ENCODE assay signal across 12 cellular contexts in genomic region chr7:1058821-1059199, GRCh38. TPM values are rescaled to one million over a fixed set of nuclear protein-coding genes. Genes with fewer than 3 reads are reported as not detected.
DNase-seq lines count a peak whose midpoint lies in the region; ATAC-seq and TF ChIP-seq lines count a peak whose summit lies in the region.
"Had no signal": no experiment of that assay in that cellular context is flagged by ENCODE, and none has a peak within 500 bp of the region (broad histone marks: within the 10 kb centered on the region; RNA-seq: fewer than 3 reads in every experiment).

No MANE protein-coding gene starts in this region.

- H3K9me3 ChIP-seq in GM23248 (ENCODE audit: low read depth) (no peaks in the 10 kb centered on the region), trophoblast cell (ENCODE audit: insufficient read depth, low read depth, low read length) (peaks cover 3% of the 10 kb centered on the region)

- H3K27ac ChIP-seq in 22Rv1 = peak overlapping the region; percentile 49
- H3K27ac ChIP-seq in GM23248 = no peak overlapping the region
- no peak overlapping the region for H3K27ac ChIP-seq in trophoblast cell (ENCODE audit: low read depth, low read length)
- H3K27ac ChIP-seq: parathyroid adenoma had no signal

- H3K4me2 ChIP-seq in GM23248 (ENCODE audit: unreplicated experiment) (no peak overlapping the region), trophoblast cell (ENCODE audit: low read length) (no peak overlapping the region)

- 43 to 49% methylated on average over 10 of the region's 10 CpGs for WGBS in GM23248 (ENCODE audit: low coverage in 1 of 2, low lambda C conversion rate in 2 of 2, missing lambda C conversion rate in 2 of 2), 2 experiments
- WGBS in trophoblast cell (ENCODE audit: extremely low coverage, insufficient coverage, insufficient read length) = no CpG with 5 or more reads among the region's 10 CpGs

- TF ChIP-seq CTCF in 22Rv1 (IDR thresholded peaks at IDR 0.05) = no peak

- in situ Hi-C loops in GM23248 (cut with MboI) = no loop called here

- no peak for ATAC-seq in HG02610 (IDR thresholded peaks at IDR 0.05; ENCODE audit: unreplicated experiment)

- no peak overlapping the region for H4K12ac ChIP-seq in trophoblast cell (ENCODE audit: low read depth, low read length)

- H4K20me1 ChIP-seq in GM23248 (ENCODE audit: insufficient read depth) = no peaks in the 10 kb centered on the region

- no peak overlapping the region for H2BK12ac ChIP-seq in trophoblast cell (ENCODE audit: low read length)

- H3K36me3 ChIP-seq in GM23248 (ENCODE audit: low read depth) = no peaks in the 10 kb centered on the region
- peaks cover 4 to 9% of the 10 kb centered on the region in 2 experiments for H3K36me3 ChIP-seq in trophoblast cell (ENCODE audit: control insufficient read depth in 1 of 2, insufficient read depth in 2 of 2, low read length in 2 of 2)

- H2AFZ ChIP-seq in GM23248 (no peak overlapping the region), trophoblast cell (ENCODE audit: insufficient read depth, low read length, poor library complexity) (no peak overlapping the region)
- H2AFZ ChIP-seq: parathyroid adenoma had no signal

- no peak overlapping the region for H2BK120ac ChIP-seq in trophoblast cell (ENCODE audit: insufficient read depth, low read length, poor library complexity)

- no peak overlapping the region for H3K18ac ChIP-seq in trophoblast cell (ENCODE audit: low read length)

- H3K4me1 ChIP-seq in GM23248 (ENCODE audit: insufficient read depth) (no peaks in the 10 kb centered on the region), trophoblast cell (ENCODE audit: control insufficient read depth in 1 of 2, insufficient read depth in 2 of 2, low read length in 2 of 2) (peaks cover 8 to 14% of the 10 kb centered on the region in 2 experiments)
- H3K4me1 ChIP-seq: parathyroid adenoma had no signal

- H3K14ac ChIP-seq in trophoblast cell (ENCODE audit: low read length) = no peak overlapping the region

- H3K79me2 ChIP-seq in GM23248 (ENCODE audit: insufficient read depth) (no peaks in the 10 kb centered on the region), trophoblast cell (ENCODE audit: control insufficient read depth, insufficient read depth, low read length, poor library complexity) (no peaks in the 10 kb centered on the region)

- no peak overlapping the region for H4K8ac ChIP-seq in trophoblast cell (ENCODE audit: low read depth, low read length)

- no peak overlapping the region for H4K91ac ChIP-seq in trophoblast cell (ENCODE audit: low read depth, low read length)

- no peak overlapping the region for H3K9ac ChIP-seq in GM23248
- no peak overlapping the region for H3K9ac ChIP-seq in trophoblast cell (ENCODE audit: low read length)
- H3K9ac ChIP-seq: parathyroid adenoma had no signal

- DNase-seq in GM23248 (peak; percentile 29), astrocyte of the hippocampus (ENCODE audit: low read depth, low spot score) (peak; percentile 32), left kidney (ENCODE audit: low read depth, low spot score) (peak; percentile 38), trophoblast cell (no peak), NCI-H524 (lab: John Stamatoyannopoulos, UW) (no peak), COR-L47 (lab: John Stamatoyannopoulos, UW) (no peak)
- DNase-seq: KG1, NCI-H526 had no signal

- no peaks in the 10 kb centered on the region for H3F3A ChIP-seq in GM23248 (ENCODE audit: insufficient read depth)

- H2BK5ac ChIP-seq in trophoblast cell (ENCODE audit: low read depth, low read length, poor library complexity) = no peak overlapping the region

- H2AK5ac ChIP-seq in trophoblast cell (ENCODE audit: low read length) = no peak overlapping the region

- H3K79me1 ChIP-seq in trophoblast cell (ENCODE audit: low read length) = peaks cover 3% of the 10 kb centered on the region

- no peak overlapping the region for H3K23ac ChIP-seq in trophoblast cell (ENCODE audit: low read length)

- no peaks in the 10 kb centered on the region for H3K9me2 ChIP-seq in GM23248 (ENCODE audit: insufficient read depth)

- H3K4ac ChIP-seq in trophoblast cell (ENCODE audit: low read depth, low read length) = no peak overlapping the region

- H3K4me3 ChIP-seq in GM23248 (no peak overlapping the region), trophoblast cell (ENCODE audit: low read depth, low read length) (no peak overlapping the region)

- H3K27me3 ChIP-seq in GM23248 (replicated peaks; ENCODE audit: insufficient read depth) (no peaks in the 10 kb centered on the region), trophoblast cell (ENCODE audit: insufficient read depth, low read length) (no peaks in the 10 kb centered on the region)

RNA-seq across cellular contexts. Expression of gene GPR146, which starts 14.5 kb away (rescaled TPM):
- 9.7 and 10.2 TPM in 2 replicates for total RNA-seq in GM23248 (2014; rRNA removed; shearing (Covaris generic))
- 4.3 and 5.1 TPM in 2 replicates for polyA plus RNA-seq in GM23248 (2016; fragmentation: Nextera tagmentation; extraction: Ambion mirVana)
- 5.6 and 6.0 TPM in 2 replicates for polyA plus RNA-seq in trophoblast cell (2013)

RNA-seq across cellular contexts. Expression of gene GPER1, which starts 29.1 kb away (rescaled TPM):
- 3.4 and 6.7 TPM in 2 replicates for total RNA-seq in GM23248 (2014; rRNA removed; shearing (Covaris generic))
- 5.6 and 6.7 TPM in 2 replicates for polyA plus RNA-seq in GM23248 (2016; fragmentation: Nextera tagmentation; extraction: Ambion mirVana)
- polyA plus RNA-seq in trophoblast cell (2013) = 5.2 and 5.3 TPM in 2 replicates
- total RNA-seq: T-helper 1 cell treated with Interleukin-12 subunit alpha and Interleukin-12 subunit beta and Interleukin-4 antibody, amounts not matched to agents 30 ng/mL and 1 ng/mL, for 36 hours had no signal

Comparison
In these comparisons a context has a peak if more than half of its experiments do, and no peak if none do; other contexts are left out.
1. DNase-seq: peak in GM23248 (single experiment), astrocyte of the hippocampus (single experiment) and left kidney (single experiment); none in trophoblast cell (0 of 2), NCI-H524 (0 of 2) and COR-L47 (single experiment).